In the genomic region with DNA sequence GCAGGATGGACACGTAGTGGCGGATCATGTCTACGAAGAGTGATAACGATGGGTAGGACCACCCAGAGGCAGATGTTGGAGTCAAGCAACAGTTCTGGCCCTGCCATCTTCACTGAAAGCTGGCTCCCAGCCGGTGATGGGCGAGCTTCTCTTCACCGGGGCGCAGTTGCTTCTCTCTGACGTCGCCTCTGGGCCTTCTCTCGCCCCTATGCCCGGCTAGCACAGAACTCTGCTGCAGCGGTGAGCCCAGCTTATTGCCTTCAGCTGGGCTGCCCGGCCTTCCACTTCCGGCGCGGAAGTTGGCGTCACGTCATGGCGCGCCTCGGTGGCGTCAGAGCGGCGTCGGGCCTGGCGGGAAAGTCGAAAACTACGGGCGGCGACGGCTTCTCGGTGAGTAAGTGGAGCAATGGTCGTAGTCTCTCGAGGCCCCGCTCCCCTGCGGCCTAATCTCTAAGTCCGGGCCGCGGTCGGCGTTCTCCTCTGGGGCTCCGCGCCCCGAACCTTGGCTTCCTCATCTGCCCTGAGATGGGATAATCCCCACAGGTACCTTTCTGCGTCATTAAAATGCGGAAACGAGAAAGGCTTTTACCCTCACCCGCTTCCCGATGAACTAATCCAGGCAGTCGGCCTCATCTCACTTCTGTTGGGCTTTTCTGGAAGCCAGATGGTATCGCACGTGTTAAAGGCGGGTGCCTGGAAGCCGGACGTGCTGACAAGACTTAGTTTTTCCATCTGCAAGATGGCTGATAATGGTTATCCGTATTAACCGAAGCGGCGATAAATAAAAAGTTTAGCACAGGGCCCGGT, we compare ENCODE assay signal across 1 cellular context.
TF ChIP-seq lines count a peak whose summit lies in the region.

A gene (plus strand): TSS at position 354 of the 807 bp plus-strand sequence. CDS start 2,221 bp downstream, outside the sequence.

TF ChIP-seq in SK-N-SH, 30 proteins besides CTCF, POLR2A, EP300 and RAD21 (continued from another document):
- TF ChIP-seq, protein P1, sequence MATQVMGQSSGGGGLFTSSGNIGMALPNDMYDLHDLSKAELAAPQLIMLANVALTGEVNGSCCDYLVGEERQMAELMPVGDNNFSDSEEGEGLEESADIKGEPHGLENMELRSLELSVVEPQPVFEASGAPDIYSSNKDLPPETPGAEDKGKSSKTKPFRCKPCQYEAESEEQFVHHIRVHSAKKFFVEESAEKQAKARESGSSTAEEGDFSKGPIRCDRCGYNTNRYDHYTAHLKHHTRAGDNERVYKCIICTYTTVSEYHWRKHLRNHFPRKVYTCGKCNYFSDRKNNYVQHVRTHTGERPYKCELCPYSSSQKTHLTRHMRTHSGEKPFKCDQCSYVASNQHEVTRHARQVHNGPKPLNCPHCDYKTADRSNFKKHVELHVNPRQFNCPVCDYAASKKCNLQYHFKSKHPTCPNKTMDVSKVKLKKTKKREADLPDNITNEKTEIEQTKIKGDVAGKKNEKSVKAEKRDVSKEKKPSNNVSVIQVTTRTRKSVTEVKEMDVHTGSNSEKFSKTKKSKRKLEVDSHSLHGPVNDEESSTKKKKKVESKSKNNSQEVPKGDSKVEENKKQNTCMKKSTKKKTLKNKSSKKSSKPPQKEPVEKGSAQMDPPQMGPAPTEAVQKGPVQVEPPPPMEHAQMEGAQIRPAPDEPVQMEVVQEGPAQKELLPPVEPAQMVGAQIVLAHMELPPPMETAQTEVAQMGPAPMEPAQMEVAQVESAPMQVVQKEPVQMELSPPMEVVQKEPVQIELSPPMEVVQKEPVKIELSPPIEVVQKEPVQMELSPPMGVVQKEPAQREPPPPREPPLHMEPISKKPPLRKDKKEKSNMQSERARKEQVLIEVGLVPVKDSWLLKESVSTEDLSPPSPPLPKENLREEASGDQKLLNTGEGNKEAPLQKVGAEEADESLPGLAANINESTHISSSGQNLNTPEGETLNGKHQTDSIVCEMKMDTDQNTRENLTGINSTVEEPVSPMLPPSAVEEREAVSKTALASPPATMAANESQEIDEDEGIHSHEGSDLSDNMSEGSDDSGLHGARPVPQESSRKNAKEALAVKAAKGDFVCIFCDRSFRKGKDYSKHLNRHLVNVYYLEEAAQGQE (IDR thresholded peaks at IDR 0.05; ENCODE audit: low read depth, low read length), result peak; percentile 34; the same call in 1 of the 2 replicates
- TF ChIP-seq SIN3A (IDR thresholded peaks at IDR 0.05; ENCODE audit: borderline replicate concordance, low read depth, low read length) (peak; percentile 99), TCF12 (IDR thresholded peaks at IDR 0.05) (peak; percentile 30; the same call in 1 of the 2 replicates), NFIC (IDR thresholded peaks at IDR 0.05; ENCODE audit: borderline replicate concordance) (0 out of 2 replicates have a peak, but pooled peaks have one; percentile 22), FOXM1 (IDR thresholded peaks at IDR 0.05; ENCODE audit: low read depth) (0 out of 2 replicates have a peak, but pooled peaks have one; percentile 21), FOSL2 (IDR thresholded peaks at IDR 0.05; ENCODE audit: borderline replicate concordance, low read depth) (peak; percentile 38; the same call in 1 of the 2 replicates), GATA2 (CRISPR knock-in tag; IDR thresholded peaks at IDR 0.05) (no peak), MXI1 (IDR thresholded peaks at IDR 0.05; ENCODE audit: low read depth, low read length) (peak; percentile 93), CHD2 (IDR thresholded peaks at IDR 0.05; ENCODE audit: low read length, partially characterized antibody) (peak; percentile 76), FOXJ3 (CRISPR knock-in tag; IDR thresholded peaks at IDR 0.05) (no peak)
- TF ChIP-seq, protein P2, sequence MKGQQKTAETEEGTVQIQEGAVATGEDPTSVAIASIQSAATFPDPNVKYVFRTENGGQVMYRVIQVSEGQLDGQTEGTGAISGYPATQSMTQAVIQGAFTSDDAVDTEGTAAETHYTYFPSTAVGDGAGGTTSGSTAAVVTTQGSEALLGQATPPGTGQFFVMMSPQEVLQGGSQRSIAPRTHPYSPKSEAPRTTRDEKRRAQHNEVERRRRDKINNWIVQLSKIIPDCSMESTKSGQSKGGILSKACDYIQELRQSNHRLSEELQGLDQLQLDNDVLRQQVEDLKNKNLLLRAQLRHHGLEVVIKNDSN (IDR thresholded peaks at IDR 0.05; ENCODE audit: borderline replicate concordance, low read depth), result 0 out of 2 replicates have a peak, but pooled peaks have one; percentile 17
- TF ChIP-seq, protein P3, sequence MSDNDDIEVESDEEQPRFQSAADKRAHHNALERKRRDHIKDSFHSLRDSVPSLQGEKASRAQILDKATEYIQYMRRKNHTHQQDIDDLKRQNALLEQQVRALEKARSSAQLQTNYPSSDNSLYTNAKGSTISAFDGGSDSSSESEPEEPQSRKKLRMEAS (IDR thresholded peaks at IDR 0.05; ENCODE audit: low read depth), result peak; percentile 96
